14 cellular contexts compared by ENCODE assay signal in the genomic region with DNA sequence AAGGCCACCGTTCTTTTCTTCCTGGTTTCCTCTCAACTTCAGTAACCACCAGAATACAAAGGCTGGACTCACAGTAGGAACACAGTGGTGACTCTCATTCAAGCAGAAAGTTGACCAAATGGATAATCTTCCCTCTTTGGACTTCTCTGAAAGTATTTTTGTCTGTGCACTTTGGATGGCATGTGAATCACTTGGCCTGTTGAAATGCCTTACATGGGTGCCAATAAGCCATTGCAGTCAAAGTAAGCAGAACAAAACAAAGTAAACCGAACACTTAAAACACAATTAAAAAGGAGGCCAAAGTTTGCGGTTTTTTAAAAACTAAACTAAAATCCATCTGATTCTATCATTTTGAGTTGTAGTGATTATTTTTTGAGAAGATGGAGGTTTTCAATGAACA.
"Had no signal": no experiment of that assay in that cellular context is flagged by ENCODE, and none has a peak within 500 bp of the region (broad histone marks: within the 10 kb centered on the region; RNA-seq: fewer than 3 reads in every experiment).

No MANE protein-coding gene starts in this region.

- H3K9me3 ChIP-seq: esophagus muscularis mucosa, mucosa of descending colon, neutrophil, right atrium auricular region had no signal

- H3K27ac ChIP-seq: epithelial cell of prostate, esophagus muscularis mucosa, heart left ventricle, neutrophil, right atrium auricular region had no signal

- DNase-seq: effector memory CD8-positive, alpha-beta T cell; foreskin melanocyte; heart left ventricle; left colon; mucosa of descending colon; naive thymus-derived CD8-positive, alpha-beta T cell; stimulated activated CD4-positive, alpha-beta T cell treated with anti-CD3 and anti-CD28 coated beads, Interleukin-2, amount 100 ng/mL, for 48 hours; stimulated activated naive CD4-positive, alpha-beta T cell treated with Interleukin-2 at 50 U/mL for 16 hours had no signal

- H3K4me2 ChIP-seq: smooth muscle cell had no signal

- ATAC-seq: effector memory CD8-positive, alpha-beta T cell; heart left ventricle; left colon; mucosa of descending colon; naive thymus-derived CD8-positive, alpha-beta T cell had no signal

- H3K4me1 ChIP-seq: esophagus muscularis mucosa, heart left ventricle, right atrium auricular region had no signal

- H3K27me3 ChIP-seq: esophagus muscularis mucosa, heart left ventricle, neutrophil, right atrium auricular region had no signal

- H3K4me3 ChIP-seq: esophagus muscularis mucosa, heart left ventricle, mucosa of descending colon, right atrium auricular region, smooth muscle cell had no signal

- FAIRE-seq: colon had no signal

- H3K36me3 ChIP-seq: esophagus muscularis mucosa, heart left ventricle, neutrophil, right atrium auricular region had no signal
